Comparison of ENCODE assay signal across 15 cellular contexts in the genomic region with DNA sequence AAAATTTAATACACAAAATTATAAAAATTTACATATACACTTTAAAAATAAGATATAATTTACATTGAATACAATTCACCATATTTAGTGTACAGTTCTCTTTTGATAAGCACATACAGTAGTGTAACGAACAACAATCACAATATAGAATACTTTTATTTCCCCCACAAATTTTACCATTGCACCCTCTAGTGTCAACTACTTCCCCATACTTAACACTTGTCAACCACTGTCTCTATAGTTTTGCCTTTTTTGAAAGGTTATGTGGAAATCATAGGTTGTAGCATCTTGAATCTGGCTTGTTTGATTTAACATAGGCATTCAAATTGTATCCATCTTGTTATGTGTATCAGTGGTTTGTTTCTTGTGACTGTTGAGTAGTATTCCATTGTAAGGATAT. TPM values are rescaled to one million over a fixed set of nuclear protein-coding genes. Genes with fewer than 3 reads are reported as not detected.
DNase-seq lines count a peak whose midpoint lies in the region; ATAC-seq and TF ChIP-seq lines count a peak whose summit lies in the region.
"Had no signal": no experiment of that assay in that cellular context is flagged by ENCODE, and none has a peak within 500 bp of the region (broad histone marks: within the 10 kb centered on the region; RNA-seq: fewer than 3 reads in every experiment).

No MANE protein-coding gene starts in this region.

- no peaks in the 10 kb centered on the region for H3K36me3 Mint-ChIP-seq in endodermal cell (ENCODE audit: low read depth)
- H3K36me3 Mint-ChIP-seq: T-cell had no signal

- TF ChIP-seq POLR2A in transverse colon (IDR thresholded peaks at IDR 0.05) = no peak

- DNase-seq in cardiac muscle cell (ENCODE audit: low read depth in 1 of 2, low spot score in 1 of 2) (peak in 1 of 2 donors; percentile 6), Right ventricle myocardium inferior (ENCODE audit: missing footprints) (no peak), OCI-M1 (lab: John Stamatoyannopoulos, UW) (peak; percentile 52), endodermal cell (no peak), transverse colon (no peak), SJCRH30 (no peak), NCI-H2029 treated with DMSO at 0.1 percent for 48 hours (lab: John Stamatoyannopoulos, UW) (no peak)
- no peak for DNase-seq in activated T-cell treated with anti-CD3 and anti-CD28 coated beads, Interleukin-2, amount 50 U/mL, for 1 hour
- DNase-seq: cerebellar nuclear complex; gastrocnemius medialis; right lobe of liver; stimulated activated CD4-positive, alpha-beta T cell treated with anti-CD3 and anti-CD28 coated beads, Interleukin-2, amount 100 ng/mL, for 24 hours; T-cell had no signal

- H3K27me3 Mint-ChIP-seq in endodermal cell (ENCODE audit: insufficient read depth) = peaks cover 2% of the 10 kb centered on the region

- no peak overlapping the region for H3K27ac ChIP-seq in cardiac muscle cell
- H3K27ac ChIP-seq in endodermal cell (ENCODE audit: low read depth, low read length) = no peak overlapping the region
- H3K27ac ChIP-seq in transverse colon = no peak overlapping the region
- no peak overlapping the region for H3K27ac ChIP-seq in SJCRH30
- H3K27ac ChIP-seq: gastrocnemius medialis, right lobe of liver had no signal

- no peak overlapping the region for H3K9ac ChIP-seq in endodermal cell (ENCODE audit: extremely low read depth, low read length, poor library complexity, severe bottlenecking)

- H3K9me3 ChIP-seq in cardiac muscle cell (ENCODE audit: low read depth) (no peaks in the 10 kb centered on the region), endodermal cell (ENCODE audit: control insufficient read depth, low read length) (no peaks in the 10 kb centered on the region), transverse colon (no peaks in the 10 kb centered on the region), SJCRH30 (replicated peaks) (no peaks in the 10 kb centered on the region)
- H3K9me3 ChIP-seq: gastrocnemius medialis, right lobe of liver had no signal

- whole genome bisulfite sequencing in endodermal cell (ENCODE audit: insufficient coverage in 1 of 2, insufficient read length in 1 of 2), 2 experiments = 100% methylated on average over 1 of the region's 1 CpG
- 85 to 91% methylated on average over 1 of the region's 1 CpG for WGBS in transverse colon (ENCODE audit: low coverage in 1 of 2), 2 donors

- H3K27ac Mint-ChIP-seq in endodermal cell = no peak overlapping the region
- H3K27ac Mint-ChIP-seq: T-cell had no signal

- peaks cover 5% of the 10 kb centered on the region for H3K4me1 Mint-ChIP-seq in endodermal cell
- H3K4me1 Mint-ChIP-seq: T-cell had no signal

- intact Hi-C loops in Right ventricle myocardium inferior (cut with DNase I) (no loop called here), transverse colon (cut with DNase I; ENCODE audit: low total_unique reads) (no loop called here)

- in situ Hi-C loops in transverse colon (cut with MboI; ENCODE audit: low pct_ligation_motif_present in 1 of 4, low pct_unique_long_range_greater_than_20kb in 1 of 4, low sequenced_read_pairs in 3 of 4) = no loop called here

- no peaks in the 10 kb centered on the region for H3K4me1 ChIP-seq in cardiac muscle cell (ENCODE audit: low read depth)
- H3K4me1 ChIP-seq in endodermal cell (ENCODE audit: control insufficient read depth, insufficient read depth, low read length) = no peaks in the 10 kb centered on the region
- H3K4me1 ChIP-seq in transverse colon = peaks cover 0 to 9% (median 5%) of the 10 kb centered on the region in 4 donors
- H3K4me1 ChIP-seq in SJCRH30 = no peaks in the 10 kb centered on the region
- H3K4me1 ChIP-seq: gastrocnemius medialis, right lobe of liver had no signal

- ATAC-seq in Right ventricle myocardium inferior = no peak
- ATAC-seq: activated CD4-positive, CD25-positive, alpha-beta regulatory T cell treated with anti-CD3 and anti-CD28 coated beads, Interleukin-2, amount 50 U/mL, for 24 hours; HepG2; right lobe of liver; T-cell had no signal

- H3K4me3 Mint-ChIP-seq in endodermal cell = no peak overlapping the region
- H3K4me3 Mint-ChIP-seq: T-cell had no signal

- peak; percentile 19 for TF ChIP-seq CTCF in cardiac muscle cell (IDR thresholded peaks at IDR 0.05; ENCODE audit: low read depth, low read length)
- peak; percentile 60 for TF ChIP-seq CTCF in endodermal cell (conservative IDR thresholded peaks at IDR 0.05)
- no peak for TF ChIP-seq CTCF in transverse colon (IDR thresholded peaks at IDR 0.05)

- no peaks in the 10 kb centered on the region for H3K9me3 Mint-ChIP-seq in endodermal cell

- TF ChIP-seq EP300 in transverse colon (IDR thresholded peaks at IDR 0.05; ENCODE audit: low read depth) = no peak

- H3K27me3 ChIP-seq in cardiac muscle cell (no peaks in the 10 kb centered on the region), endodermal cell (ENCODE audit: control insufficient read depth, insufficient read depth, low read length, poor library complexity, severe bottlenecking) (no peaks in the 10 kb centered on the region), transverse colon (no peaks in the 10 kb centered on the region), SJCRH30 (no peaks in the 10 kb centered on the region)
- H3K27me3 ChIP-seq: gastrocnemius medialis, right lobe of liver had no signal

- H3K4me3 ChIP-seq in cardiac muscle cell (no peak overlapping the region), endodermal cell (ENCODE audit: low read length) (no peak overlapping the region), transverse colon (no peak overlapping the region), SJCRH30 (no peak overlapping the region)
- H3K4me3 ChIP-seq: gastrocnemius medialis, right lobe of liver had no signal

- no peaks in the 10 kb centered on the region for H3K36me3 ChIP-seq in cardiac muscle cell
- H3K36me3 ChIP-seq in endodermal cell (ENCODE audit: control insufficient read depth, insufficient read depth, low read length) = no peaks in the 10 kb centered on the region
- H3K36me3 ChIP-seq in transverse colon = no peaks in the 10 kb centered on the region
- H3K36me3 ChIP-seq in SJCRH30 = no peaks in the 10 kb centered on the region
- H3K36me3 ChIP-seq: gastrocnemius medialis, right lobe of liver had no signal

RNA-seq across cellular contexts. Expression of gene PANX1, which starts 21.3 kb away (rescaled TPM):
- 16.5 and 18.9 TPM in 2 replicates for total RNA-seq in cardiac muscle cell
- 7.3 and 13.0 TPM in 2 replicates for polyA plus RNA-seq in cardiac muscle cell
- 27.2 TPM for total RNA-seq in Right ventricle myocardium inferior
- 10 to 100 TPM; 19.4 to 21.0 TPM for total RNA-seq in endodermal cell
- 32.9 TPM for polyA plus RNA-seq in endodermal cell (2013, experiment 1 of 2)
- polyA plus RNA-seq in endodermal cell (2013, experiment 2 of 2) = 30.0 TPM
- total RNA-seq in transverse colon = 10 to 100 TPM in 3 of 4 donors, 1 to 10 TPM in 1; 9.0 to 20.1 (median 11.3) TPM
- total RNA-seq in SJCRH30 (2014; rRNA removed; shearing (Covaris generic)) = 22.1 and 22.5 TPM in 2 replicates

Comparison
In these comparisons a context has a peak if more than half of its experiments do, and no peak if none do; other contexts are left out.
1. CTCF ChIP-seq: peak in cardiac muscle cell (single experiment) and endodermal cell (single experiment); none in transverse colon (0 of 5).